ENCODE assay signal across 17 cellular contexts in genomic region chr1:235124111-235124510, GRCh38. TPM values are rescaled to one million over a fixed set of nuclear protein-coding genes. Genes with fewer than 3 reads are reported as not detected.
DNase-seq lines count a peak whose midpoint lies in the region; ATAC-seq and TF ChIP-seq lines count a peak whose summit lies in the region.
"Had no signal": no experiment of that assay in that cellular context is flagged by ENCODE, and none has a peak within 500 bp of the region (broad histone marks: within the 10 kb centered on the region; RNA-seq: fewer than 3 reads in every experiment).

No MANE protein-coding gene starts in this region.

- H3K27me3 Mint-ChIP-seq in activated T-cell treated with anti-CD3 and anti-CD28 coated beads, Interleukin-2, amount 50 U/mL, for 4 hours (ENCODE audit: low read depth), result no peaks in the 10 kb centered on the region
- no peaks in the 10 kb centered on the region for H3K27me3 Mint-ChIP-seq in activated naive CD8-positive, alpha-beta T cell
- no peaks in the 10 kb centered on the region for H3K27me3 Mint-ChIP-seq in nephron (ENCODE audit: low read depth)
- H3K27me3 Mint-ChIP-seq: activated B cell treated with CpG ODN at 0.5 μM for 24 hours had no signal

- no peak for TF ChIP-seq CTCF in HFF-Myc (IDR thresholded peaks at IDR 0.05; ENCODE audit: low read depth, low read length, missing control alignments)
- TF ChIP-seq CTCF in nephron (IDR thresholded peaks at IDR 0.05; ENCODE audit: unreplicated experiment in 3 of 3), result no peak

- H3K36me3 Mint-ChIP-seq in activated T-cell treated with anti-CD3 and anti-CD28 coated beads, Interleukin-2, amount 50 U/mL, for 4 hours (ENCODE audit: insufficient read depth), result peaks cover 42% of the 10 kb centered on the region
- peaks cover 19% of the 10 kb centered on the region for H3K36me3 Mint-ChIP-seq in activated naive CD8-positive, alpha-beta T cell
- peaks cover 47% of the 10 kb centered on the region for H3K36me3 Mint-ChIP-seq in nephron (ENCODE audit: low read depth)

- no peaks in the 10 kb centered on the region for H3K9me3 Mint-ChIP-seq in activated T-cell treated with anti-CD3 and anti-CD28 coated beads, Interleukin-2, amount 50 U/mL, for 4 hours
- no peaks in the 10 kb centered on the region for H3K9me3 Mint-ChIP-seq in activated naive CD8-positive, alpha-beta T cell (ENCODE audit: low read depth)
- no peaks in the 10 kb centered on the region for H3K9me3 Mint-ChIP-seq in nephron
- H3K9me3 Mint-ChIP-seq: activated B cell treated with CpG ODN at 0.5 μM for 24 hours had no signal

- peak overlapping the region; percentile 60 for H3K4me3 Mint-ChIP-seq in activated T-cell treated with anti-CD3 and anti-CD28 coated beads, Interleukin-2, amount 50 U/mL, for 4 hours
- peak overlapping the region; percentile 80 for H3K4me3 Mint-ChIP-seq in activated naive CD8-positive, alpha-beta T cell
- peak overlapping the region; percentile 61 to 82 (median 72) for H3K4me3 Mint-ChIP-seq in nephron
- H3K4me3 Mint-ChIP-seq: activated B cell treated with CpG ODN at 0.5 μM for 24 hours had no signal

- peaks cover 44% of the 10 kb centered on the region for H3K4me1 Mint-ChIP-seq in activated T-cell treated with anti-CD3 and anti-CD28 coated beads, Interleukin-2, amount 50 U/mL, for 4 hours (ENCODE audit: low read depth)
- H3K4me1 Mint-ChIP-seq in activated naive CD8-positive, alpha-beta T cell (ENCODE audit: low read depth), result peaks cover 56% of the 10 kb centered on the region
- H3K4me1 Mint-ChIP-seq in nephron, result peaks cover 34% of the 10 kb centered on the region

- ATAC-seq in activated T-cell treated with anti-CD3 and anti-CD28 coated beads, Interleukin-2, amount 50 U/mL, for 4 hours, result no peak
- no peak for ATAC-seq in GM18873 (IDR thresholded peaks at IDR 0.05; ENCODE audit: low FRiP score, unreplicated experiment)
- ATAC-seq in GM19463 (IDR thresholded peaks at IDR 0.05; ENCODE audit: unreplicated experiment), result no peak
- ATAC-seq: heart left ventricle, lower lobe of right lung had no signal

- peak overlapping the region; percentile 89 for H3K27ac Mint-ChIP-seq in activated naive CD8-positive, alpha-beta T cell
- no peak overlapping the region for H3K27ac Mint-ChIP-seq in nephron
- H3K27ac Mint-ChIP-seq: activated B cell treated with CpG ODN at 0.5 μM for 24 hours had no signal

- no peak for DNase-seq in activated T-cell treated with anti-CD3 and anti-CD28 coated beads, Interleukin-2, amount 50 U/mL, for 4 hours
- DNase-seq in activated T-cell treated with anti-CD3 and anti-CD28 coated beads for 4 hours (no peak), HFF-Myc (ENCODE audit: extremely low read depth, low read depth) (no peak), SKM-1 treated with dmso at 0.1 percent for 144 hours (lab: John Stamatoyannopoulos, UW; ENCODE audit: unreplicated experiment) (no peak)
- DNase-seq: activated B cell treated with CpG ODN at 0.5 μM for 24 hours, anterior cingulate cortex, Calu3, HCEC 1CT, heart left ventricle, lower lobe of right lung, MV-4-11, NCI-H2029 treated with DMSO at 0.1 percent for 48 hours, NCI-H446 treated with DMSO at 0.1 percent for 48 hours had no signal

- 0 out of 2 replicates have a peak overlapping the region, but pooled peaks have one; percentile 6 for H3K4me3 ChIP-seq in HFF-Myc (replicated peaks; ENCODE audit: low read depth, low read length)
- H3K4me3 ChIP-seq: heart left ventricle, lower lobe of right lung had no signal

RNA-seq across cellular contexts. Expression of gene TOMM20, which starts 4.5 kb away (rescaled TPM):
- total RNA-seq in activated T-cell treated with anti-CD3 and anti-CD28 coated beads, Interleukin-2, amount 50 U/mL, for 4 hours, result 100 to 1,000 TPM; 154 to 173 (median 172) TPM

RNA-seq across cellular contexts. Expression of gene RBM34, which starts 36.9 kb away (rescaled TPM):
- 100 to 1,000 TPM; 149 to 159 (median 159) TPM for total RNA-seq in activated T-cell treated with anti-CD3 and anti-CD28 coated beads, Interleukin-2, amount 50 U/mL, for 4 hours
